8 cellular contexts compared by ENCODE assay signal in the genomic region with DNA sequence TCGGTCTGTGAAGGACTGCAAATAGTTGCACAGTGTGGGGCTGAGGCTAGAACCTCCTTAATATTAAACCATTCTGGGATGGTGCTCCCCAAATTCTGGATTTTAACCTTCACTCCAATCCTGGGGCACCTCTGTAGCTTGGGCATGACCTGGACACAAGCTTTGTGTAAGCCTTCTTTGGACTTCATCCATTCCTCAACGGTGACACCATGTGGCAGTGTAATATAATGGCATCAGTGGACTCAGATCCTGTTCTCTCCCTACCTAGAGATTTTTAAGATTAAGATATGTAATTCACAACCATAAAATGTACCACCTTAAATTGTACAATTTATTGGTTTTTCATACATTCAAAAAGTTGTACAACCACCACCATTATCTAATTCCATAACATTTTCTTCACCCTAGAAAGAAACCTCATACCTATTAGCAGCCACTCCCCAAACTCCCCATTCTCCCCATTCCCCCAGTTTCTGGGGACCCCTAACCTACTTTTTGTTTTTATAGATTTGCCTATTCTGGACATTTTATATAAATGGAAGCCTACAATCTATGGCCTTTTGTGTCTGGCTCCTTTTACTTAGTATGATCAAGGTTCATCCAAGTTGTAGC. TPM values are rescaled to one million over a fixed set of nuclear protein-coding genes. Genes with fewer than 3 reads are reported as not detected.
DNase-seq lines count a peak whose midpoint lies in the region; ATAC-seq and TF ChIP-seq lines count a peak whose summit lies in the region.

No MANE protein-coding gene starts in this region.

- no peak overlapping the region for H3K4ac ChIP-seq in IMR-90 (ENCODE audit: low read depth, low read length)

- POLR2A ChIA-PET in IMR-90 (lab: Charles Lee; ENCODE audit: unreplicated experiment) (no interaction called here), Panc1 (lab: Charles Lee) (no interaction called here)

- no peak overlapping the region for H2AK9ac ChIP-seq in IMR-90 (replicated peaks; ENCODE audit: low read depth, low read length, poor library complexity)

- dilution Hi-C loops in IMR-90 (cut with HindIII; ENCODE audit: low sequenced_read_pairs, unreplicated experiment): no loop called here

- H3K9me1 ChIP-seq in IMR-90 (ENCODE audit: insufficient read depth, low read length): peaks cover 8% of the 10 kb centered on the region; the same call in 1 of the 2 replicates

- no peak overlapping the region for H3K4me3 ChIP-seq in IMR-90 (ENCODE audit: insufficient read depth, low read depth, low read length)
- H3K4me3 ChIP-seq in Panc1 (ENCODE audit: low read depth in 2 of 2, low read length in 2 of 2): no peak overlapping the region
- H3K4me3 ChIP-seq in endodermal cell (ENCODE audit: low read length): no peak overlapping the region
- no peak overlapping the region for H3K4me3 ChIP-seq in neural cell (ENCODE audit: low read length)

- H3K79me1 ChIP-seq in IMR-90 (ENCODE audit: low read depth in 1 of 2, low read length in 2 of 2): peaks cover 0 to 14% of the 10 kb centered on the region in 2 experiments; a peak in 2 of 4 replicates

- H3K4me1 ChIP-seq in IMR-90 (ENCODE audit: control insufficient read depth, insufficient read depth, low read length): peaks cover 7% of the 10 kb centered on the region
- H3K4me1 ChIP-seq in Panc1 (ENCODE audit: control insufficient read depth, insufficient read depth, low read length): no peaks in the 10 kb centered on the region
- peaks cover 4% of the 10 kb centered on the region for H3K4me1 ChIP-seq in endodermal cell (ENCODE audit: control insufficient read depth, insufficient read depth, low read length)

- H4K20me1 ChIP-seq in IMR-90 (ENCODE audit: insufficient read depth, low read length) (no peaks in the 10 kb centered on the region), neural cell (ENCODE audit: insufficient read depth) (no peaks in the 10 kb centered on the region)

- peaks cover 12% of the 10 kb centered on the region for H3K4me1 Mint-ChIP-seq in endodermal cell

- TF ChIP-seq EP300 in neural cell (conservative IDR thresholded peaks at IDR 0.05; ENCODE audit: poor library complexity, severe bottlenecking): no peak

- H2BK5ac ChIP-seq in IMR-90 (ENCODE audit: low read depth, low read length, poor library complexity, severe bottlenecking): no peak overlapping the region

- H2BK120ac ChIP-seq in IMR-90 (ENCODE audit: low read depth, low read length): no peak overlapping the region

- DNase-seq in DMS53 treated with DMSO at 0.1 percent for 48 hours (lab: John Stamatoyannopoulos, UW; ENCODE audit: unreplicated experiment) (peak; percentile 67), IMR-90 (peak; percentile 66), Panc1 (ENCODE audit: low read depth, low spot score) (no peak), endodermal cell (peak; percentile 72)

- no peak overlapping the region for H3K14ac ChIP-seq in IMR-90 (replicated peaks; ENCODE audit: low read depth, low read length)

- no peaks in the 10 kb centered on the region for H3K9me2 ChIP-seq in neural cell (ENCODE audit: insufficient read depth, low read length)

- no peak overlapping the region for H3K56ac ChIP-seq in IMR-90 (ENCODE audit: extremely low read depth, insufficient read depth, low read length)

- no peak overlapping the region for H4K5ac ChIP-seq in IMR-90 (ENCODE audit: low read depth, low read length)

- intact Hi-C loops in IMR-90 (cut with micrococcal nuclease): loop anchor here (1.0 kb wide), 1 partner anchor 257 kb away; a partner anchor contains a TSS
- intact Hi-C loops in Panc1 (cut with micrococcal nuclease; ENCODE audit: unreplicated experiment): loop anchor here (5.0 kb wide), 1 partner anchor 255 kb away; a partner anchor contains a TSS

- H3K23ac ChIP-seq in IMR-90 (ENCODE audit: low read depth, low read length): no peak overlapping the region

- H3K27me3 Mint-ChIP-seq in endodermal cell (ENCODE audit: insufficient read depth): peaks cover 15% of the 10 kb centered on the region

- no peak overlapping the region for H3K27ac Mint-ChIP-seq in endodermal cell

- in situ Hi-C loops in IMR-90 (cut with MboI; ENCODE audit: low sequenced_read_pairs): loop anchor here (5.0 to 25.0 kb wide), 2 partner anchors 255 to 680 kb away; a partner anchor contains a TSS
- in situ Hi-C loops in Panc1 (cut with HindIII; ENCODE audit: low pct_unique_long_range_greater_than_20kb, low sequenced_read_pairs): no loop called here

- no peaks in the 10 kb centered on the region for H3F3A ChIP-seq in neural cell (ENCODE audit: insufficient read depth, low read length, poor library complexity, severe bottlenecking)

- BruUV-seq in IMR-90 (replicated peaks; lab: Mats Ljungman, UMichigan) (no TSS peak), Panc1 (replicated peaks; lab: Mats Ljungman, UMichigan) (no TSS peak)

- no peaks in the 10 kb centered on the region for H3K36me3 Mint-ChIP-seq in endodermal cell (ENCODE audit: low read depth)

- no peak overlapping the region for H3K18ac ChIP-seq in IMR-90 (ENCODE audit: low read depth, low read length)

- H3K4me3 Mint-ChIP-seq in endodermal cell: no peak overlapping the region

- CTCF ChIA-PET in IMR-90 (lab: Yijun Ruan, JAX) (interaction anchor here (0.5 to 1.5 kb wide), 7 partner anchors 145 to 1394 kb away, joined by 3 to 10 read pairs (median 5); no protein-coding TSS in a partner anchor), Panc1 (lab: Charles Lee) (no interaction called here)

- no peak overlapping the region for H2AK5ac ChIP-seq in IMR-90 (ENCODE audit: low read depth, low read length)

- H3K27me3 ChIP-seq in IMR-90 (ENCODE audit: control insufficient read depth, insufficient read depth, low read length): no peaks in the 10 kb centered on the region
- H3K27me3 ChIP-seq in Panc1 (ENCODE audit: control insufficient read depth, insufficient read depth, low read length): no peaks in the 10 kb centered on the region
- peaks cover 6% of the 10 kb centered on the region for H3K27me3 ChIP-seq in endodermal cell (ENCODE audit: control insufficient read depth, insufficient read depth, low read length, poor library complexity, severe bottlenecking)
- H3K27me3 ChIP-seq in neural cell (ENCODE audit: insufficient read depth, low read depth, low read length): no peaks in the 10 kb centered on the region

- no peak overlapping the region for H4K8ac ChIP-seq in IMR-90 (ENCODE audit: low read depth in 2 of 2, low read length in 2 of 2)

- H2BK15ac ChIP-seq in IMR-90 (ENCODE audit: low read depth, low read length): no peak overlapping the region

- no peaks in the 10 kb centered on the region for H3K9me3 Mint-ChIP-seq in endodermal cell

- no peaks in the 10 kb centered on the region for H3K36me3 ChIP-seq in IMR-90 (ENCODE audit: control insufficient read depth, insufficient read depth, low read length)
- H3K36me3 ChIP-seq in Panc1 (ENCODE audit: control insufficient read depth, insufficient read depth, low read length): no peaks in the 10 kb centered on the region
- no peaks in the 10 kb centered on the region for H3K36me3 ChIP-seq in endodermal cell (ENCODE audit: control insufficient read depth, insufficient read depth, low read length)
- H3K36me3 ChIP-seq in neural cell (ENCODE audit: insufficient read depth, low read length): no peaks in the 10 kb centered on the region

- H4K91ac ChIP-seq in IMR-90 (ENCODE audit: insufficient read depth, low read depth, low read length): no peak overlapping the region

- no peaks in the 10 kb centered on the region for H3K79me2 ChIP-seq in neural cell (replicated peaks; ENCODE audit: insufficient read depth, low read length)

- no peak overlapping the region; the same call in 1 of the 2 replicates for H2BK20ac ChIP-seq in IMR-90 (ENCODE audit: low read depth, low read length)

- TF ChIP-seq RAD21 in IMR-90 (IDR thresholded peaks at IDR 0.05; ENCODE audit: low read length) (peak; percentile 60), neural cell (conservative IDR thresholded peaks at IDR 0.05) (peak; percentile 61)

- TF ChIP-seq CTCF in IMR-90 (conservative IDR thresholded peaks at IDR 0.05; ENCODE audit: low read depth, low read length) (peak; percentile 60), Panc1 (IDR thresholded peaks at IDR 0.05) (peak; percentile 52), endodermal cell (conservative IDR thresholded peaks at IDR 0.05) (peak; percentile 77), neural cell (IDR thresholded peaks at IDR 0.05; ENCODE audit: poor library complexity, severe bottlenecking) (peak; percentile 63)

- no peak overlapping the region for H3K27ac ChIP-seq in IMR-90 (ENCODE audit: insufficient read depth, low read length)
- H3K27ac ChIP-seq in Panc1 (ENCODE audit: low read length): no peak overlapping the region
- no peak overlapping the region for H3K27ac ChIP-seq in endodermal cell (ENCODE audit: low read depth, low read length)
- no peak overlapping the region for H3K27ac ChIP-seq in neural cell (ENCODE audit: low read length)

- peak; percentile 40; the same call in 1 of the 2 replicates for ATAC-seq in IMR-90 (ENCODE audit: low read depth)
- no peak for ATAC-seq in Panc1
- ATAC-seq in GM21423 (IDR thresholded peaks at IDR 0.05; ENCODE audit: unreplicated experiment): no peak
- ATAC-seq in GM21381 (IDR thresholded peaks at IDR 0.05; ENCODE audit: unreplicated experiment): no peak
- no peak for ATAC-seq in HG03159 (IDR thresholded peaks at IDR 0.05; ENCODE audit: unreplicated experiment)

- no peak overlapping the region for H3K4me2 ChIP-seq in IMR-90 (ENCODE audit: low read depth, low read length)
- no peak overlapping the region for H3K4me2 ChIP-seq in neural cell (ENCODE audit: low read length)

- no peak overlapping the region for H3K9ac ChIP-seq in IMR-90 (ENCODE audit: low read depth, low read length)
- no peak overlapping the region for H3K9ac ChIP-seq in endodermal cell (ENCODE audit: extremely low read depth, low read length, poor library complexity, severe bottlenecking)
- no peak overlapping the region for H3K9ac ChIP-seq in neural cell (ENCODE audit: low read length)

- H3K9me3 ChIP-seq in IMR-90 (ENCODE audit: control insufficient read depth, insufficient read depth, low read length): no peaks in the 10 kb centered on the region
- H3K9me3 ChIP-seq in Panc1 (ENCODE audit: control insufficient read depth, insufficient read depth, low read depth, low read length): no peaks in the 10 kb centered on the region
- no peaks in the 10 kb centered on the region for H3K9me3 ChIP-seq in endodermal cell (ENCODE audit: control insufficient read depth, low read length)
- H3K9me3 ChIP-seq in neural cell (ENCODE audit: low read length): no peaks in the 10 kb centered on the region

- WGBS in IMR-90 (ENCODE audit: extremely low coverage in 2 of 2, insufficient read length in 1 of 2), 2 experiments: no CpG with 5 or more reads among the region's 2 CpGs
- 56 to 80% methylated on average over 1 to 2 of the region's 2 CpGs for WGBS in endodermal cell (ENCODE audit: insufficient coverage in 1 of 2, insufficient read length in 1 of 2), 2 experiments

- H2AFZ ChIP-seq in IMR-90 (replicated peaks; ENCODE audit: low read length, poor library complexity): no peak overlapping the region
- no peak overlapping the region for H2AFZ ChIP-seq in neural cell (ENCODE audit: low read depth, low read length)

- no peak for TF ChIP-seq POLR2A in IMR-90 (IDR thresholded peaks at IDR 0.05; ENCODE audit: low read depth, low read length)

RNA-seq across cellular contexts. Expression of a gene that starts 4.8 kb away (rescaled TPM):
- total RNA-seq in IMR-90 (2012; rRNA removed) (12.7 and 13.6 TPM in 2 replicates), Panc1 (2021; ENCODE audit: unreplicated experiment) (9.3 TPM), endodermal cell (10 to 100 TPM; 21.0 to 31.1 TPM)
- polyA plus RNA-seq in IMR-90 (2012; rRNA removed) (8.6 and 10.8 TPM in 2 replicates), neural cell (70.0 and 80.0 TPM in 2 replicates)
- 2.1 and 3.0 TPM in 2 replicates for polyA plus RNA-seq in IMR-90 (2012; cell fraction: cytosol; rRNA removed)
- polyA plus RNA-seq in IMR-90 (2012; cell fraction: nucleus; rRNA removed; ENCODE audit: low replicate concordance): 0.53 and 2.4 TPM in 2 replicates
- 6.2 TPM for polyA plus RNA-seq in Panc1 (2012; ENCODE audit: insufficient read length)
- polyA plus RNA-seq in endodermal cell (2013, experiment 1 of 2): 29.2 TPM
- 35.8 TPM for polyA plus RNA-seq in endodermal cell (2013, experiment 2 of 2)
- 27.5 and 37.9 TPM in 2 replicates for polyA minus RNA-seq in neural cell

RNA-seq across cellular contexts. Expression of a gene that starts 7.8 kb away (rescaled TPM):
- total RNA-seq in IMR-90 (2012; rRNA removed) (19.4 and 29.4 TPM in 2 replicates), Panc1 (2021; ENCODE audit: unreplicated experiment) (0.21 TPM), endodermal cell (under 1 TPM in 1 of 2 donors, not detected in 1; 1.00 TPM)
- polyA plus RNA-seq in IMR-90 (2012; rRNA removed) (13.9 and 17.4 TPM in 2 replicates), neural cell (0.16 TPM in 1 of 2 replicates, not detected in the other)
- 3.0 and 4.3 TPM in 2 replicates for polyA plus RNA-seq in IMR-90 (2012; cell fraction: cytosol; rRNA removed)
- 4.8 and 33.9 TPM in 2 replicates for polyA plus RNA-seq in IMR-90 (2012; cell fraction: nucleus; rRNA removed; ENCODE audit: low replicate concordance)
- not detected for polyA plus RNA-seq in Panc1 (2012; ENCODE audit: insufficient read length)
- polyA plus RNA-seq in endodermal cell (2013, experiment 1 of 2): 0.25 TPM
- polyA plus RNA-seq in endodermal cell (2013, experiment 2 of 2): 0.17 TPM
- 0.12 TPM in 1 of 2 replicates, not detected in the other for polyA minus RNA-seq in neural cell

Comparison
In these comparisons a context has a peak if more than half of its experiments do, and no peak if none do; other contexts are left out.
1. RNA of a gene that starts 7.8 kb away (total RNA-seq): 19.4 to 29.4 TPM in IMR-90; 1.00 TPM in endodermal cell and 0.21 TPM in Panc1 (single experiment); every median in the first group is over 10 times any median in the second.
2. Peak in every context shown above with its lines, with median percentiles within 50 percentile points of each other: CTCF ChIP-seq.